ENCODE assay signal across 25 cellular contexts in genomic region chr3:30181546-30181945, GRCh38.
"Had no signal": no experiment of that assay in that cellular context is flagged by ENCODE, and none has a peak within 500 bp of the region (broad histone marks: within the 10 kb centered on the region; RNA-seq: fewer than 3 reads in every experiment).

No MANE protein-coding gene starts in this region.

- H3K27me3 ChIP-seq: esophagus muscularis mucosa, gastrocnemius medialis, ovary, sigmoid colon, spleen, testis, tibial artery had no signal

- DNase-seq: cerebellar nuclear complex; dorsolateral prefrontal cortex; effector CD4-positive, alpha-beta T cell; gastrocnemius medialis; head of caudate nucleus; left ventricle myocardium superior; mucosa of descending colon; naive thymus-derived CD8-positive, alpha-beta T cell; occipital lobe; ovary; posterior cingulate gyrus; psoas muscle; right cardiac atrium; sigmoid colon; spleen; stimulated activated CD4-positive, alpha-beta T cell treated with anti-CD3 and anti-CD28 coated beads, Interleukin-4, amount 100 ng/mL, for 4 hours; stimulated activated naive CD8-positive, alpha-beta T cell treated with anti-CD3 and anti-CD28 coated beads, Interleukin-15, Interleukin-2, amounts not matched to agents 100 U/mL and 50 U/mL, for 24 hours; substantia nigra; testis; tibial artery had no signal

- H3K4me3 ChIP-seq: dorsolateral prefrontal cortex, esophagus muscularis mucosa, gastrocnemius medialis, lung, mucosa of descending colon, ovary, psoas muscle, sigmoid colon, skin epidermis, spleen, testis, tibial artery had no signal

- H3K9me3 ChIP-seq: esophagus muscularis mucosa, gastrocnemius medialis, mucosa of descending colon, ovary, psoas muscle, sigmoid colon, spleen, testis, tibial artery had no signal

- H3K4me1 ChIP-seq: esophagus muscularis mucosa, gastrocnemius medialis, psoas muscle, sigmoid colon, spleen, testis, tibial artery had no signal

- H3K36me3 ChIP-seq: esophagus muscularis mucosa, gastrocnemius medialis, ovary, sigmoid colon, spleen, tibial artery had no signal

- ATAC-seq: gastrocnemius medialis; mucosa of descending colon; naive thymus-derived CD8-positive, alpha-beta T cell; psoas muscle; stimulated activated memory B cell treated with anti-CD40 and anti-IgM and Interleukin-4, amounts not matched to agents 10 μg/mL and 1 μg/mL and 100 μg/mL, for 72 hours; stimulated activated naive CD8-positive, alpha-beta T cell treated with anti-CD3 and anti-CD28 coated beads, Interleukin-15, Interleukin-2, amounts not matched to agents 100 U/mL and 50 U/mL, for 24 hours had no signal

- H3K27ac ChIP-seq: dorsolateral prefrontal cortex, epithelial cell of prostate, esophagus muscularis mucosa, gastrocnemius medialis, ovary, psoas muscle, sigmoid colon, spleen, tibial artery had no signal
